In the genomic region with DNA sequence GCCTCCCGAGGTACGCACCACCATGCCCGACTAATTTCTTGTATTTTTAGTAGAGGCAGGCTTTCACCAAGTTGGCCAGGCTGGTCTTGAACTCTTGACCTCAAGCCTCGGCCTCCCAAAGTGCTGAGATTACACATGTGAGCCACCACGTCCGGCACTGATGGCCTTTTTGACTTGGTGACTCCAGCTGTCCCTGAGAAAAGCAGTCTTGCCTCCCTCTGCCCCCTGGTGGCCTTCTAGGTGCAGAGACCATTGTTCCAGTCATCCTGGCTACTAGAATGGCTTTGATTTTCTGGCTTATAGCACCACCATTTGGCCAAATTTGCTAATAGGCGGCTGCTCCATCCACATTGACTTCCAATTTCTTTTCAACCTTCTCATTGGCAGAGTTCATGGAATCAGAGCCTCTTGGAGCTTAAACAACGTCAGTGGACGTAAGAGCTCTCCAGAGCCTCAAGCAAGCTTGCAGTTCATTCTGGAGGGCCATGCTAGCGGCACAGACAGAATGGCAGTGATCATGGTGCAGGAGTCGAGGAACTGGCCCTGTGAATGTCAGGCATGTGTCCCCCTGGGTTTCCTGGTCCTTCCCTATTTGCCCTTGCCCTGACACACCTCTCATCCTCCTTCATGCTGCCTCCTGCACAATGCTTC, we compare ENCODE assay signal across 1 cellular context.
TF ChIP-seq lines count a peak whose summit lies in the region.

No MANE protein-coding gene starts in this region.

TF ChIP-seq in HEK293, 187 proteins besides CTCF, POLR2A, EP300 and RAD21 (continued from another document and continues in another):
- TF ChIP-seq TCF7L2 (IDR thresholded peaks at IDR 0.05; ENCODE audit: borderline replicate concordance, low read depth, low read length): no peak
- peak; percentile 79; the same call in 1 of the 2 replicates for TF ChIP-seq ZSCAN16 (tag by site-specific recombination; IDR thresholded peaks at IDR 0.05)
- TF ChIP-seq ZNF341 (tag by site-specific recombination; IDR thresholded peaks at IDR 0.05; ENCODE audit: low read depth): no peak
- TF ChIP-seq TRIM28 (IDR thresholded peaks at IDR 0.05; ENCODE audit: borderline replicate concordance, low read length): no peak
- peak; percentile 66 for TF ChIP-seq ZNF629 (tag by site-specific recombination; IDR thresholded peaks at IDR 0.05)
- peak; percentile 71 for TF ChIP-seq ZBTB17 (tag by site-specific recombination; IDR thresholded peaks at IDR 0.05)
- no peak for TF ChIP-seq ZNF311 (tag by site-specific recombination; IDR thresholded peaks at IDR 0.05; ENCODE audit: borderline replicate concordance)
- no peak for TF ChIP-seq ZNF155 (tag by site-specific recombination; IDR thresholded peaks at IDR 0.05)
- no peak for TF ChIP-seq SCRT1 (tag by site-specific recombination; IDR thresholded peaks at IDR 0.05; ENCODE audit: borderline replicate concordance)
- TF ChIP-seq ZNF426 (tag by site-specific recombination; IDR thresholded peaks at IDR 0.05): no peak
- TF ChIP-seq, protein P1, sequence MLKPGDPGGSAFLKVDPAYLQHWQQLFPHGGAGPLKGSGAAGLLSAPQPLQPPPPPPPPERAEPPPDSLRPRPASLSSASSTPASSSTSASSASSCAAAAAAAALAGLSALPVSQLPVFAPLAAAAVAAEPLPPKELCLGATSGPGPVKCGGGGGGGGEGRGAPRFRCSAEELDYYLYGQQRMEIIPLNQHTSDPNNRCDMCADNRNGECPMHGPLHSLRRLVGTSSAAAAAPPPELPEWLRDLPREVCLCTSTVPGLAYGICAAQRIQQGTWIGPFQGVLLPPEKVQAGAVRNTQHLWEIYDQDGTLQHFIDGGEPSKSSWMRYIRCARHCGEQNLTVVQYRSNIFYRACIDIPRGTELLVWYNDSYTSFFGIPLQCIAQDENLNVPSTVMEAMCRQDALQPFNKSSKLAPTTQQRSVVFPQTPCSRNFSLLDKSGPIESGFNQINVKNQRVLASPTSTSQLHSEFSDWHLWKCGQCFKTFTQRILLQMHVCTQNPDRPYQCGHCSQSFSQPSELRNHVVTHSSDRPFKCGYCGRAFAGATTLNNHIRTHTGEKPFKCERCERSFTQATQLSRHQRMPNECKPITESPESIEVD (tag by site-specific recombination; IDR thresholded peaks at IDR 0.05): no peak
- TF ChIP-seq, protein P2, sequence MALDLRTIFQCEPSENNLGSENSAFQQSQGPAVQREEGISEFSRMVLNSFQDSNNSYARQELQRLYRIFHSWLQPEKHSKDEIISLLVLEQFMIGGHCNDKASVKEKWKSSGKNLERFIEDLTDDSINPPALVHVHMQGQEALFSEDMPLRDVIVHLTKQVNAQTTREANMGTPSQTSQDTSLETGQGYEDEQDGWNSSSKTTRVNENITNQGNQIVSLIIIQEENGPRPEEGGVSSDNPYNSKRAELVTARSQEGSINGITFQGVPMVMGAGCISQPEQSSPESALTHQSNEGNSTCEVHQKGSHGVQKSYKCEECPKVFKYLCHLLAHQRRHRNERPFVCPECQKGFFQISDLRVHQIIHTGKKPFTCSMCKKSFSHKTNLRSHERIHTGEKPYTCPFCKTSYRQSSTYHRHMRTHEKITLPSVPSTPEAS (tag by site-specific recombination; IDR thresholded peaks at IDR 0.05): no peak
- no peak for TF ChIP-seq ZNF777 (tag by site-specific recombination; IDR thresholded peaks at IDR 0.05; ENCODE audit: borderline replicate concordance)
- TF ChIP-seq ZBTB21 (tag by site-specific recombination; IDR thresholded peaks at IDR 0.05): 0 out of 2 replicates have a peak, but pooled peaks have one; percentile 11
- TF ChIP-seq ZNF555 (tag by site-specific recombination; conservative IDR thresholded peaks at IDR 0.05): no peak
- no peak for TF ChIP-seq ZNF423 (tag by site-specific recombination; IDR thresholded peaks at IDR 0.05)
- TF ChIP-seq ZNF335 (tag by site-specific recombination; conservative IDR thresholded peaks at IDR 0.05): peak; percentile 46; the same call in 1 of the 2 replicates
- TF ChIP-seq MZF1 (tag by site-specific recombination; IDR thresholded peaks at IDR 0.05; ENCODE audit: borderline replicate concordance): no peak
- TF ChIP-seq, protein P3, sequence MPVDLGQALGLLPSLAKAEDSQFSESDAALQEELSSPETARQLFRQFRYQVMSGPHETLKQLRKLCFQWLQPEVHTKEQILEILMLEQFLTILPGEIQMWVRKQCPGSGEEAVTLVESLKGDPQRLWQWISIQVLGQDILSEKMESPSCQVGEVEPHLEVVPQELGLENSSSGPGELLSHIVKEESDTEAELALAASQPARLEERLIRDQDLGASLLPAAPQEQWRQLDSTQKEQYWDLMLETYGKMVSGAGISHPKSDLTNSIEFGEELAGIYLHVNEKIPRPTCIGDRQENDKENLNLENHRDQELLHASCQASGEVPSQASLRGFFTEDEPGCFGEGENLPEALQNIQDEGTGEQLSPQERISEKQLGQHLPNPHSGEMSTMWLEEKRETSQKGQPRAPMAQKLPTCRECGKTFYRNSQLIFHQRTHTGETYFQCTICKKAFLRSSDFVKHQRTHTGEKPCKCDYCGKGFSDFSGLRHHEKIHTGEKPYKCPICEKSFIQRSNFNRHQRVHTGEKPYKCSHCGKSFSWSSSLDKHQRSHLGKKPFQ (tag by site-specific recombination; IDR thresholded peaks at IDR 0.05): no peak
- no peak for TF ChIP-seq ZNF174 (tag by site-specific recombination; IDR thresholded peaks at IDR 0.05)
- no peak for TF ChIP-seq ZNF548 (tag by site-specific recombination; IDR thresholded peaks at IDR 0.05)
- peak; percentile 91 for TF ChIP-seq ZSCAN30 (tag by site-specific recombination; IDR thresholded peaks at IDR 0.05)
- 0 out of 2 replicates have a peak, but pooled peaks have one; percentile 17 for TF ChIP-seq ZNF600 (tag by site-specific recombination; IDR thresholded peaks at IDR 0.05)
- TF ChIP-seq, protein P4, sequence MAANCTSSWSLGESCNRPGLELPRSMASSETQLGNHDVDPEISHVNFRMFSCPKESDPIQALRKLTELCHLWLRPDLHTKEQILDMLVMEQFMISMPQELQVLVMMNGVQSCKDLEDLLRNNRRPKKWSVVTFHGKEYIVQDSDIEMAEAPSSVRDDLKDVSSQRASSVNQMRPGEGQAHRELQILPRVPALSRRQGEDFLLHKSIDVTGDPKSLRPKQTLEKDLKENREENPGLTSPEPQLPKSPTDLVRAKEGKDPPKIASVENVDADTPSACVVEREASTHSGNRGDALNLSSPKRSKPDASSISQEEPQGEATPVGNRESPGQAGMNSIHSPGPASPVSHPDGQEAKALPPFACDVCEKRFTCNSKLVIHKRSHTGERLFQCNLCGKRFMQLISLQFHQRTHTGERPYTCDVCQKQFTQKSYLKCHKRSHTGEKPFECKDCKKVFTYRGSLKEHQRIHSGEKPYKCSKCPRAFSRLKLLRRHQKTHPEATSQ (tag by site-specific recombination; IDR thresholded peaks at IDR 0.05): no peak
- no peak for TF ChIP-seq ZNF529 (tag by site-specific recombination; IDR thresholded peaks at IDR 0.05; ENCODE audit: insufficient replicate concordance)
- TF ChIP-seq ZNF16 (tag by site-specific recombination; IDR thresholded peaks at IDR 0.05; ENCODE audit: low read depth): no peak
- no peak for TF ChIP-seq IKZF3 (tag by site-specific recombination; IDR thresholded peaks at IDR 0.05)
- TF ChIP-seq ZNF514 (tag by site-specific recombination; IDR thresholded peaks at IDR 0.05): no peak
- TF ChIP-seq RBAK (tag by site-specific recombination; IDR thresholded peaks at IDR 0.05): no peak
- TF ChIP-seq ZNF266 (tag by site-specific recombination; IDR thresholded peaks at IDR 0.05; ENCODE audit: low read depth): no peak
- TF ChIP-seq ZNF585B (tag by site-specific recombination; IDR thresholded peaks at IDR 0.05): no peak
- no peak for TF ChIP-seq ZNF843 (tag by site-specific recombination; IDR thresholded peaks at IDR 0.05)
- no peak for TF ChIP-seq OVOL3 (tag by site-specific recombination; IDR thresholded peaks at IDR 0.05)
- TF ChIP-seq, protein P5, sequence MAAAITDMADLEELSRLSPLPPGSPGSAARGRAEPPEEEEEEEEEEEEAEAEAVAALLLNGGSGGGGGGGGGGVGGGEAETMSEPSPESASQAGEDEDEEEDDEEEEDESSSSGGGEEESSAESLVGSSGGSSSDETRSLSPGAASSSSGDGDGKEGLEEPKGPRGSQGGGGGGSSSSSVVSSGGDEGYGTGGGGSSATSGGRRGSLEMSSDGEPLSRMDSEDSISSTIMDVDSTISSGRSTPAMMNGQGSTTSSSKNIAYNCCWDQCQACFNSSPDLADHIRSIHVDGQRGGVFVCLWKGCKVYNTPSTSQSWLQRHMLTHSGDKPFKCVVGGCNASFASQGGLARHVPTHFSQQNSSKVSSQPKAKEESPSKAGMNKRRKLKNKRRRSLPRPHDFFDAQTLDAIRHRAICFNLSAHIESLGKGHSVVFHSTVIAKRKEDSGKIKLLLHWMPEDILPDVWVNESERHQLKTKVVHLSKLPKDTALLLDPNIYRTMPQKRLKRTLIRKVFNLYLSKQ (tag by site-specific recombination; IDR thresholded peaks at IDR 0.05; ENCODE audit: borderline replicate concordance): no peak
- no peak for TF ChIP-seq ZNF202 (tag by site-specific recombination; IDR thresholded peaks at IDR 0.05; ENCODE audit: borderline replicate concordance)
- TF ChIP-seq, protein P6, sequence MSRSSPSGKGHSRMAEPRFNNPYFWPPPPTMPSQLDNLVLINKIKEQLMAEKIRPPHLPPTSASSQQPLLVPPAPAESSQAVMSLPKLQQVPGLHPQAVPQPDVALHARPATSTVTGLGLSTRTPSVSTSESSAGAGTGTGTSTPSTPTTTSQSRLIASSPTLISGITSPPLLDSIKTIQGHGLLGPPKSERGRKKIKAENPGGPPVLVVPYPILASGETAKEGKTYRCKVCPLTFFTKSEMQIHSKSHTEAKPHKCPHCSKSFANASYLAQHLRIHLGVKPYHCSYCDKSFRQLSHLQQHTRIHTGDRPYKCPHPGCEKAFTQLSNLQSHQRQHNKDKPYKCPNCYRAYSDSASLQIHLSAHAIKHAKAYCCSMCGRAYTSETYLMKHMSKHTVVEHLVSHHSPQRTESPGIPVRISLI (tag by site-specific recombination; IDR thresholded peaks at IDR 0.05): no peak
- peak; percentile 54; the same call in 1 of the 2 replicates for TF ChIP-seq ZNF324 (tag by site-specific recombination; IDR thresholded peaks at IDR 0.05)
- TF ChIP-seq, protein P7, sequence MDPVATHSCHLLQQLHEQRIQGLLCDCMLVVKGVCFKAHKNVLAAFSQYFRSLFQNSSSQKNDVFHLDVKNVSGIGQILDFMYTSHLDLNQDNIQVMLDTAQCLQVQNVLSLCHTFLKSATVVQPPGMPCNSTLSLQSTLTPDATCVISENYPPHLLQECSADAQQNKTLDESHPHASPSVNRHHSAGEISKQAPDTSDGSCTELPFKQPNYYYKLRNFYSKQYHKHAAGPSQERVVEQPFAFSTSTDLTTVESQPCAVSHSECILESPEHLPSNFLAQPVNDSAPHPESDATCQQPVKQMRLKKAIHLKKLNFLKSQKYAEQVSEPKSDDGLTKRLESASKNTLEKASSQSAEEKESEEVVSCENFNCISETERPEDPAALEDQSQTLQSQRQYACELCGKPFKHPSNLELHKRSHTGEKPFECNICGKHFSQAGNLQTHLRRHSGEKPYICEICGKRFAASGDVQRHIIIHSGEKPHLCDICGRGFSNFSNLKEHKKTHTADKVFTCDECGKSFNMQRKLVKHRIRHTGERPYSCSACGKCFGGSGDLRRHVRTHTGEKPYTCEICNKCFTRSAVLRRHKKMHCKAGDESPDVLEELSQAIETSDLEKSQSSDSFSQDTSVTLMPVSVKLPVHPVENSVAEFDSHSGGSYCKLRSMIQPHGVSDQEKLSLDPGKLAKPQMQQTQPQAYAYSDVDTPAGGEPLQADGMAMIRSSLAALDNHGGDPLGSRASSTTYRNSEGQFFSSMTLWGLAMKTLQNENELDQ (tag by site-specific recombination; IDR thresholded peaks at IDR 0.05; ENCODE audit: low read depth): no peak
- TF ChIP-seq, protein P8, sequence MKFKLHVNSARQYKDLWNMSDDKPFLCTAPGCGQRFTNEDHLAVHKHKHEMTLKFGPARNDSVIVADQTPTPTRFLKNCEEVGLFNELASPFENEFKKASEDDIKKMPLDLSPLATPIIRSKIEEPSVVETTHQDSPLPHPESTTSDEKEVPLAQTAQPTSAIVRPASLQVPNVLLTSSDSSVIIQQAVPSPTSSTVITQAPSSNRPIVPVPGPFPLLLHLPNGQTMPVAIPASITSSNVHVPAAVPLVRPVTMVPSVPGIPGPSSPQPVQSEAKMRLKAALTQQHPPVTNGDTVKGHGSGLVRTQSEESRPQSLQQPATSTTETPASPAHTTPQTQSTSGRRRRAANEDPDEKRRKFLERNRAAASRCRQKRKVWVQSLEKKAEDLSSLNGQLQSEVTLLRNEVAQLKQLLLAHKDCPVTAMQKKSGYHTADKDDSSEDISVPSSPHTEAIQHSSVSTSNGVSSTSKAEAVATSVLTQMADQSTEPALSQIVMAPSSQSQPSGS (tag by site-specific recombination; IDR thresholded peaks at IDR 0.05; ENCODE audit: low read depth): no peak
- TF ChIP-seq, protein P9, sequence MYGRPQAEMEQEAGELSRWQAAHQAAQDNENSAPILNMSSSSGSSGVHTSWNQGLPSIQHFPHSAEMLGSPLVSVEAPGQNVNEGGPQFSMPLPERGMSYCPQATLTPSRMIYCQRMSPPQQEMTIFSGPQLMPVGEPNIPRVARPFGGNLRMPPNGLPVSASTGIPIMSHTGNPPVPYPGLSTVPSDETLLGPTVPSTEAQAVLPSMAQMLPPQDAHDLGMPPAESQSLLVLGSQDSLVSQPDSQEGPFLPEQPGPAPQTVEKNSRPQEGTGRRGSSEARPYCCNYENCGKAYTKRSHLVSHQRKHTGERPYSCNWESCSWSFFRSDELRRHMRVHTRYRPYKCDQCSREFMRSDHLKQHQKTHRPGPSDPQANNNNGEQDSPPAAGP (tag by site-specific recombination; IDR thresholded peaks at IDR 0.05): peak; percentile 48; the same call in 1 of the 2 replicates
- no peak for TF ChIP-seq SCRT2 (tag by site-specific recombination; IDR thresholded peaks at IDR 0.05)
- TF ChIP-seq ZNF837 (tag by site-specific recombination; IDR thresholded peaks at IDR 0.05): no peak
- TF ChIP-seq KLF9 (tag by site-specific recombination; IDR thresholded peaks at IDR 0.05; ENCODE audit: low read depth): no peak
- TF ChIP-seq ZNF521 (tag by site-specific recombination; IDR thresholded peaks at IDR 0.05): no peak
- no peak for TF ChIP-seq KLF16 (tag by site-specific recombination; IDR thresholded peaks at IDR 0.05)
- TF ChIP-seq ZNF140 (tag by site-specific recombination; IDR thresholded peaks at IDR 0.05): no peak
- TF ChIP-seq ZNF302 (tag by site-specific recombination; IDR thresholded peaks at IDR 0.05; ENCODE audit: low read depth): no peak
- no peak for TF ChIP-seq SETDB1 (IDR thresholded peaks at IDR 0.05; ENCODE audit: insufficient read length, low read length)
- TF ChIP-seq ZNF157 (tag by site-specific recombination; IDR thresholded peaks at IDR 0.05): no peak
- TF ChIP-seq SALL2 (tag by site-specific recombination; IDR thresholded peaks at IDR 0.05; ENCODE audit: borderline replicate concordance): no peak
- peak; percentile 22; the same call in 1 of the 2 replicates for TF ChIP-seq GFI1B (tag by site-specific recombination; IDR thresholded peaks at IDR 0.05)
- TF ChIP-seq SP3 (tag by site-specific recombination; IDR thresholded peaks at IDR 0.05): no peak
- no peak for TF ChIP-seq ZBTB7A (tag by site-specific recombination; IDR thresholded peaks at IDR 0.05; ENCODE audit: low read depth)
- no peak for TF ChIP-seq ZNF701 (tag by site-specific recombination; IDR thresholded peaks at IDR 0.05)
- no peak; the same call in 1 of the 2 replicates for TF ChIP-seq ZNF10 (tag by site-specific recombination; IDR thresholded peaks at IDR 0.05)
- peak; percentile 63; the same call in 1 of the 2 replicates for TF ChIP-seq GLIS1 (tag by site-specific recombination; IDR thresholded peaks at IDR 0.05)
- no peak for TF ChIP-seq ZBTB48 (tag by site-specific recombination; IDR thresholded peaks at IDR 0.05)
- TF ChIP-seq MYNN (tag by site-specific recombination; IDR thresholded peaks at IDR 0.05; ENCODE audit: borderline replicate concordance): no peak
